1 cellular context compared by ENCODE assay signal in the genomic region with DNA sequence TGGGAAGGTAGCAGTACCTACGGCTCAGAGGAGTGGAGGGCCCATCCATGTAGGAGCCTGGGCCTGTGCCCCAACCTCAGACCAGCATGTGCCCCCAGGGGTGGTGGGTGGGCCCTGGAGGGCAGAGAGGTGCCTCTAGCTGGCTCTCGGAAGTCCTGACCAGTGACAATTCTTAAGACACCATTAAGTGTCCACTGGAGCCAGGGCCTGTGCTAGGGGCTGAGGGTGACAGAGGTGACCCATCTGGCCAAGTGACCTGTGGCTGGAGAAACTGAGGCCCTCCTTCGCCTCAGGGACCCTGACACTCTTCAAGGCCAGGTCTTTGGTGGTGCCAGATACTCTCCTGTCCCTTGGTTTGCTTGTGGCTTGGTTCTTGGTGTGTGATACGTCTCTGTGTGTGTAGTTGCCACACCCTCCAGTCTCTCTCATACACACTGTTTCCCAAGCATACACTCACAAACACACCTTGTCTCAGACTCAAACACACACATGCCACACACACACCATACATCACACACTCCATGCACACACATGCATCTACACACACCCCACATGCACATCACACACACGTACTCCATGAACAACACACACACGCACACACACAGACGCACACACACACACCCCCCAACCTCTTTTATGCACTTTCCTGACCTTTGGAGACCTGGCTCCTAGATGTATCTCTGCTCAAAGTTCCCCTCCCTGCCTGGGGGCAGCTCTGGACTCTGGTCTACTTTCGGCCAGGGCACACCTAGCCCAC.
TF ChIP-seq lines count a peak whose summit lies in the region.

No MANE protein-coding gene starts in this region.

TF ChIP-seq in HEK293T, 16 proteins besides CTCF, POLR2A, EP300 and RAD21 (continued from another document):
- TF ChIP-seq LEF1 (IDR thresholded peaks at IDR 0.05; ENCODE audit: borderline replicate concordance) (no peak), HDGF (IDR thresholded peaks at IDR 0.05; ENCODE audit: borderline replicate concordance) (no peak), ELF4 (IDR thresholded peaks at IDR 0.05) (no peak)
